In the genomic region with DNA sequence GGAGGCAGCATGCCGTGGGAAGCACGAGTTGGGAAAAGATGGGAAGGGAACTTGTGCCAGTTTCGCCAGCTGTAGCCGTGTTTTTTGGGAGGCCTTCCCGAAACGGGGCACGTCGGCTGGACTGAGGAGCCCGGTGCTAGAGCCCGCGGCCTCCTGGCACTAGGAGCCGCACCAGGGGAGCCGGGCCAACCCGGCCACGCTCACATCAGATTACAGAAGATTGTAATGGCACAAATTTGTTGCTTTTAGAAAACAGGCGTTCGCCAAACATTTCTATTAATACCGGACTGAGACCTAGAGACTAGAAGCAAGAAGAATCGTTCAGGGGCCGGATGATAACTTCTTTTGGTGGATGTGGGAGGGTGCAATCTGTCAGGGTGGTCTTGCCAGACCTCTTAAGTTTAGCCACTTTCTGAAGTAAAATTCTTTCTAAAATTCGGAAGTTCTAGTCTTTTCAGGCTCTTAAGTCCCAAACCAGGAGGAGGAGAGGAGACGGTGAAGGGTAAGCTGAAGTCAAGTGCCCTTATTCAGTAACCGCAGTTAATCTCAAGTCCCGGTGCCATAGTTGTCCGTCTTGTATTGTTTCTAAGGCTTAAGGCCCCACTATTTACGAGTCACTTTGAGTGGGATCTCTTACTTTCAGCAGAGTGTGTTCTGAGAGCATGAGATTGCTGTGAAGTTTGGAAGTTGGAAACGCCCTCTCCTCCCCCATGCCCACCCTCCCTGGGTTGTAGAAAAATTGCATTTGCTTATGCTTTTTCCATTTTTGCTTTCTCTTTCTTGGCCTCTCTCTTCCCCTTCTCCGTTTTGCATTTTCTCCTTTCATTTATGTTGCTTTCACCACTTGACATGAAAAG, we compare ENCODE assay signal across 8 cellular contexts. TPM values are rescaled to one million over a fixed set of nuclear protein-coding genes. Genes with fewer than 3 reads are reported as not detected.
DNase-seq lines count a peak whose midpoint lies in the region; ATAC-seq and TF ChIP-seq lines count a peak whose summit lies in the region.

No MANE protein-coding gene starts in this region.

- H3K4me2 ChIP-seq in SK-N-SH = peak overlapping the region; percentile 97

- no peak for ATAC-seq in activated CD4-positive, alpha-beta T cell treated with anti-CD3 and anti-CD28 coated beads for 36 hours
- peak; percentile 58 for ATAC-seq in left lobe of liver
- no peak for ATAC-seq in HG02571 (IDR thresholded peaks at IDR 0.05; ENCODE audit: unreplicated experiment)
- ATAC-seq in GM21526 (IDR thresholded peaks at IDR 0.05; ENCODE audit: low FRiP score, unreplicated experiment) = no peak

- H3K4me3 ChIP-seq in SK-N-SH (ENCODE audit: low read depth in 2 of 2, low read length in 1 of 2) = peak overlapping the region; percentile 74 to 91
- peak overlapping the region; percentile 78 to 83 for H3K4me3 ChIP-seq in cardiac fibroblast (replicated peaks in 1 of 2; ENCODE audit: low read depth in 2 of 2, low read length in 2 of 2)
- peak overlapping the region; percentile 79 to 92 for H3K4me3 ChIP-seq in stomach smooth muscle (ENCODE audit: low read length in 2 of 2)

- H3K9ac ChIP-seq in SK-N-SH (peak overlapping the region; percentile 81), stomach smooth muscle (ENCODE audit: low read length in 2 of 2) (peak overlapping the region; percentile 83 to 91)

- H3K27ac ChIP-seq in SK-N-SH (ENCODE audit: low read depth in 2 of 2, low read length in 1 of 2) = peak overlapping the region; percentile 68 to 87
- H3K27ac ChIP-seq in stomach smooth muscle (ENCODE audit: low read length) = peak overlapping the region; percentile 94

- H3K27ac Mint-ChIP-seq in activated CD4-positive, alpha-beta T cell treated with anti-CD3 and anti-CD28 coated beads for 36 hours = peak overlapping the region; percentile 90

- peaks cover 48% of the 10 kb centered on the region for H3K4me1 Mint-ChIP-seq in activated CD4-positive, alpha-beta T cell treated with anti-CD3 and anti-CD28 coated beads for 36 hours

- peak overlapping the region; percentile 80 for H3K4me3 Mint-ChIP-seq in activated CD4-positive, alpha-beta T cell treated with anti-CD3 and anti-CD28 coated beads for 36 hours

- H2AFZ ChIP-seq in SK-N-SH (ENCODE audit: low read depth) = peak overlapping the region; percentile 84

- no peak for TF ChIP-seq CTCF in SK-N-SH (IDR thresholded peaks at IDR 0.05)
- no peak for TF ChIP-seq CTCF in cardiac fibroblast (IDR thresholded peaks at IDR 0.05; ENCODE audit: low read depth, low read length)

- no peaks in the 10 kb centered on the region for H3K9me3 Mint-ChIP-seq in activated CD4-positive, alpha-beta T cell treated with anti-CD3 and anti-CD28 coated beads for 36 hours (ENCODE audit: low read depth)

- CTCF ChIA-PET in activated CD4-positive, alpha-beta T cell treated with anti-CD3 and anti-CD28 coated beads for 36 hours (lab: Charles Lee) = interaction anchor here (0.8 to 4.7 kb wide), 4 partner anchors 11 to 85 kb away, joined by 3 to 32 read pairs (median 3); no protein-coding TSS in a partner anchor
- CTCF ChIA-PET in SK-N-SH (lab: Yijun Ruan, JAX) = interaction anchor here (1.0 to 4.7 kb wide), 12 partner anchors 9 to 120 kb away, joined by 3 to 25 read pairs (median 4); no protein-coding TSS in a partner anchor

- H3K79me2 ChIP-seq in SK-N-SH (ENCODE audit: insufficient read depth) = peaks cover 58% of the 10 kb centered on the region

- H3K27me3 ChIP-seq in SK-N-SH (ENCODE audit: insufficient read depth) = no peaks in the 10 kb centered on the region
- H3K27me3 ChIP-seq in stomach smooth muscle (ENCODE audit: control insufficient read depth in 1 of 2, insufficient read depth in 2 of 2, low read length in 2 of 2) = no peaks in the 10 kb centered on the region

- H3K4me1 ChIP-seq in SK-N-SH (ENCODE audit: control insufficient read depth in 1 of 2, insufficient read depth in 2 of 2, low read depth in 1 of 2, low read length in 1 of 2) (peaks cover 7 to 18% of the 10 kb centered on the region in 2 experiments; a peak in 3 of 4 replicates), stomach smooth muscle (ENCODE audit: control insufficient read depth, insufficient read depth, low read length) (peaks cover 23% of the 10 kb centered on the region)

- no peak for TF ChIP-seq RAD21 in SK-N-SH (IDR thresholded peaks at IDR 0.05; ENCODE audit: low read length)

- no peaks in the 10 kb centered on the region for H3K27me3 Mint-ChIP-seq in activated CD4-positive, alpha-beta T cell treated with anti-CD3 and anti-CD28 coated beads for 36 hours

- intact Hi-C loops in activated CD4-positive, alpha-beta T cell treated with anti-CD3 and anti-CD28 coated beads for 36 hours (cut with DNase I, micrococcal nuclease) = loop anchor here (2.0 to 5.0 kb wide), 5 partner anchors 57 to 1691 kb away; a partner anchor contains a TSS

- H3K9me3 ChIP-seq in SK-N-SH = no peaks in the 10 kb centered on the region
- H3K9me3 ChIP-seq in stomach smooth muscle (ENCODE audit: control insufficient read depth in 2 of 2, low read length in 2 of 2) = no peaks in the 10 kb centered on the region

- H3F3A ChIP-seq in SK-N-SH (replicated peaks; ENCODE audit: insufficient read depth) = peaks cover 30% of the 10 kb centered on the region

- TF ChIP-seq EP300 in SK-N-SH (IDR thresholded peaks at IDR 0.05; ENCODE audit: borderline replicate concordance in 1 of 2, low read depth in 1 of 2, low read length in 1 of 2) = no peak

- H3K36me3 ChIP-seq in SK-N-SH (replicated peaks in 1 of 2; ENCODE audit: control insufficient read depth in 1 of 2, insufficient read depth in 2 of 2, low read length in 1 of 2) = peaks cover 0 to 8% of the 10 kb centered on the region in 2 experiments
- H3K36me3 ChIP-seq in stomach smooth muscle (ENCODE audit: control insufficient read depth in 2 of 2, insufficient read depth in 2 of 2, low read length in 2 of 2) = peaks cover 0 to 2% of the 10 kb centered on the region in 2 donors

- peak; percentile 43 for DNase-seq in activated CD4-positive, alpha-beta T cell treated with anti-CD3 and anti-CD28 coated beads for 36 hours
- DNase-seq in activated CD4-positive, alpha-beta T cell treated with anti-CD3 and anti-CD28 coated beads for 1 hour = no peak
- peak; percentile 66 for DNase-seq in SK-N-SH
- DNase-seq in cardiac fibroblast (ENCODE audit: low read depth in 2 of 2) = peak; percentile 41 to 44
- peak; percentile 60 for DNase-seq in left lobe of liver (ENCODE audit: low spot score)

- no peaks in the 10 kb centered on the region for H3K9me2 ChIP-seq in SK-N-SH

- POLR2A ChIA-PET in activated CD4-positive, alpha-beta T cell treated with anti-CD3 and anti-CD28 coated beads for 36 hours (lab: Charles Lee) = interaction anchor here (0.6 kb wide), 3 partner anchors 9 to 61 kb away, joined by 3 to 4 read pairs (median 4); no protein-coding TSS in a partner anchor
- POLR2A ChIA-PET in SK-N-SH (lab: Yijun Ruan, JAX) = interaction anchor here (0.6 to 0.9 kb wide), 2 partner anchors 10 to 86 kb away, joined by 3 to 4 read pairs; no protein-coding TSS in a partner anchor

- 10% methylated on average over 28 of the region's 28 CpGs for WGBS in SK-N-SH (ENCODE audit: low lambda C conversion rate)

- H4K20me1 ChIP-seq in SK-N-SH (ENCODE audit: insufficient read depth) = no peaks in the 10 kb centered on the region

- H3K36me3 Mint-ChIP-seq in activated CD4-positive, alpha-beta T cell treated with anti-CD3 and anti-CD28 coated beads for 36 hours (ENCODE audit: low read depth) = peaks cover 32% of the 10 kb centered on the region

TF ChIP-seq in SK-N-SH, 30 proteins besides CTCF, POLR2A, EP300 and RAD21:
- TF ChIP-seq MXI1 (IDR thresholded peaks at IDR 0.05; ENCODE audit: low read depth, low read length) = peak; percentile 13; the same call in 1 of the 2 replicates
- TF ChIP-seq SMC3 (IDR thresholded peaks at IDR 0.05; ENCODE audit: low read depth, low read length) = no peak
TF ChIP-seq in SK-N-SH: peak in this region for 1.

RNA-seq across cellular contexts. Expression of a gene that starts 1.4 kb away (rescaled TPM):
- 10 to 100 TPM; 38.0 to 39.0 TPM for total RNA-seq in activated CD4-positive, alpha-beta T cell treated with anti-CD3 and anti-CD28 coated beads for 36 hours
- 11.1 and 15.0 TPM in 2 replicates for polyA plus RNA-seq in SK-N-SH (2012; rRNA removed)
- 10.6 and 12.3 TPM in 2 replicates for polyA plus RNA-seq in SK-N-SH (2012; cell fraction: cytosol; rRNA removed)
- 6.8 and 7.0 TPM in 2 replicates for polyA plus RNA-seq in SK-N-SH (2012; cell fraction: nucleus; rRNA removed)
- total RNA-seq in left lobe of liver = 11.2 TPM
